Comparison of ENCODE assay signal across 8 cellular contexts in the genomic region with DNA sequence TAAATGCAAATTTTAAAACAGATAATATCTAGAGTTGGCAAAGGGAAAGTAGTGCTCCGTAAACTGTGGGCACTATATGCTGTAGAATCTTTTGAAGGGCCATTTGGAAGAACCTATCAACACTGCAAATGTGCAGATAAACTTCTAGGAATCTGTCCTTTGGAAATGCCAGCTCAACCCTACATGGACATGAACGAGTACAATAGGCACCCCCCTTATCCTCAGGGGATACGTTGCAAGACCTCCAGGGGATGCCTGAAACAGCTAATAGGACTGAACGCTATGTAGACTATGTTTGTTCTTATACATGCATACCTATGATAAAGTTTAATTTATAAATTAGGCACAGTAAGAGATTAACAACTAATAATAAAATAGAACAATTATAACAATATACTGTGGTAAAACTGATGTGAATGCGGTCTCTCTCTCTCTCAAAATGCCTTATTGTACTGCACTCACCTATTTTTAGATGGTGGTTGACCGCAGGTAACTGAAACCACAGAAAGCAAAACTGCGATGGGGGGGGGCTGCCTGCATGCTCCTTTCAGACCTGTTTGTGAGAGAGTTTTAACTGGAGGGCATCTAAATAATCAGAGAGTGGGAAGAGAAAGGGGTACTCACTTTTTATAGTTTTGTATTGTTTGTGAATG. TPM values are rescaled to one million over a fixed set of nuclear protein-coding genes. Genes with fewer than 3 reads are reported as not detected.
DNase-seq lines count a peak whose midpoint lies in the region; ATAC-seq, FAIRE-seq and TF ChIP-seq lines count a peak whose summit lies in the region.
"Not testable (repeated sequence)": the region's sequence is repeated elsewhere in the genome, so short reads cannot be mapped to it uniquely, and the experiment has no call there.

No MANE protein-coding gene starts in this region.

- peaks cover 72% of the 10 kb centered on the region for H3K4me1 Mint-ChIP-seq in CD8-positive, alpha-beta T cell (ENCODE audit: low read depth)
- peaks cover 68% of the 10 kb centered on the region for H3K4me1 Mint-ChIP-seq in activated B cell treated with CpG ODN at 0.5 μM for 24 hours

- in situ Hi-C loops in HepG2 (cut with HindIII; ENCODE audit: extremely low pct_ligation_motif_present, low pct_unique_long_range_greater_than_20kb), result not testable (repeated sequence)

- TF ChIP-seq POLR2A in HepG2 (IDR thresholded peaks at IDR 0.05; ENCODE audit: insufficient read depth in 1 of 2, low read depth in 2 of 2, low read length in 2 of 2), result not testable (repeated sequence)

- peak; percentile 30 for ATAC-seq in CD8-positive, alpha-beta T cell
- ATAC-seq in HG03135 (IDR thresholded peaks at IDR 0.05; ENCODE audit: unreplicated experiment) (peak; percentile 43), activated B cell treated with CpG ODN at 0.5 μM for 24 hours (ENCODE audit: low read depth) (peak; percentile 13)
- ATAC-seq in HepG2, result not testable (repeated sequence)

- FAIRE-seq in HepG2 (lab: Jason Lieb, UNC), result peak; percentile 44

- not testable (repeated sequence) for H2AFZ ChIP-seq in HepG2 (ENCODE audit: low read length)

- not testable (repeated sequence) for H3K79me2 ChIP-seq in HepG2 (ENCODE audit: insufficient read depth, low read length)

- not testable (repeated sequence) for H3K36me3 Mint-ChIP-seq in CD8-positive, alpha-beta T cell; activated B cell treated with CpG ODN at 0.5 μM for 24 hours (ENCODE audit: low read depth)

- BruUV-seq in HepG2 (replicated peaks; lab: Mats Ljungman, UMichigan), result not testable (repeated sequence)

- intact Hi-C loops in CD8-positive, alpha-beta T cell (cut with DNase I, micrococcal nuclease), result loop anchor here in 1 of 2 experiments (5.0 kb wide), 1 partner anchor 560 kb away; no protein-coding TSS in a partner anchor
- intact Hi-C loops in activated B cell treated with CpG ODN at 0.5 μM for 24 hours (cut with micrococcal nuclease); HepG2 (cut with micrococcal nuclease; ENCODE audit: unreplicated experiment): not testable (repeated sequence)

- H3K4me3 Mint-ChIP-seq in CD8-positive, alpha-beta T cell, result peak overlapping the region; percentile 53
- peak overlapping the region; percentile 75 for H3K4me3 Mint-ChIP-seq in activated B cell treated with CpG ODN at 0.5 μM for 24 hours

- not testable (repeated sequence) for H3K9me3 Mint-ChIP-seq in CD8-positive, alpha-beta T cell; activated B cell treated with CpG ODN at 0.5 μM for 24 hours

- not testable (repeated sequence) for H3K27ac ChIP-seq in CD8-positive, alpha-beta T cell (ENCODE audit: low read depth, low read length); HepG2 (ENCODE audit: extremely low read length, insufficient read depth, low read length)

- H3K9ac ChIP-seq in HepG2 (ENCODE audit: insufficient read depth, low read depth, low read length), result not testable (repeated sequence)

- H4K20me1 ChIP-seq in HepG2 (ENCODE audit: insufficient read depth, low read length), result not testable (repeated sequence)

- H3K4me2 ChIP-seq in HepG2 (ENCODE audit: low read depth, low read length), result not testable (repeated sequence)

- TF ChIP-seq CTCF in CD8-positive, alpha-beta T cell (IDR thresholded peaks at IDR 0.05); GM20000 (IDR thresholded peaks at IDR 0.05; ENCODE audit: extremely low read depth, missing control alignments); activated B cell treated with CpG ODN at 0.5 μM for 24 hours (IDR thresholded peaks at IDR 0.05); HepG2 (CRISPR knock-in tag; IDR thresholded peaks at IDR 0.05): not testable (repeated sequence)

- CTCF ChIA-PET in CD8-positive, alpha-beta T cell (lab: Charles Lee), result interaction anchor here (0.6 kb wide), 1 partner anchor 275 kb away, joined by 3 read pairs; the partner anchor contains the start of gene HDDC3
- CTCF ChIA-PET in activated B cell treated with CpG ODN at 0.5 μM for 24 hours (lab: Charles Lee); HepG2 (lab: Yijun Ruan, JAX; ENCODE audit: low intra/inter-chr PET ratio, low total read pairs): not testable (repeated sequence)

- H3K27me3 Mint-ChIP-seq in CD8-positive, alpha-beta T cell (ENCODE audit: low read depth), result not testable (repeated sequence)
- peaks cover 17% of the 10 kb centered on the region for H3K27me3 Mint-ChIP-seq in activated B cell treated with CpG ODN at 0.5 μM for 24 hours

- H3K36me3 ChIP-seq in CD8-positive, alpha-beta T cell (ENCODE audit: insufficient read depth, low read length); HepG2 (replicated peaks in 1 of 2; ENCODE audit: control insufficient read depth in 1 of 2, insufficient read depth in 2 of 2, low read length in 2 of 2): not testable (repeated sequence)

- not testable (repeated sequence) for TF ChIP-seq RAD21 in HepG2 (CRISPR knock-in tag; IDR thresholded peaks at IDR 0.05)

- H3K4me3 ChIP-seq in CD8-positive, alpha-beta T cell (ENCODE audit: low read depth, low read length), result peak overlapping the region; percentile 38
- H3K4me3 ChIP-seq in HepG2 (replicated peaks in 1 of 3; ENCODE audit: insufficient read depth in 1 of 3, low read depth in 2 of 3, low read length in 3 of 3), result not testable (repeated sequence)

- DNase-seq in CD8-positive, alpha-beta T cell, result peak in 6 of 7 experiments; percentile 54 to 79 (median 60)
- DNase-seq in GM20000 (ENCODE audit: low spot score) (peak; percentile 38), NCI-H2107 treated with DMSO at 0.1 percent for 48 hours (lab: John Stamatoyannopoulos, UW; ENCODE audit: unreplicated experiment) (peak; percentile 32), activated B cell treated with CpG ODN at 0.5 μM for 24 hours (peak; percentile 60), activated T-helper 1 cell treated with Interleukin-2 at 50 U/mL for 16 hours (ENCODE audit: low read depth) (peak; percentile 29)
- DNase-seq in HepG2 (ENCODE audit: low spot score), result not testable (repeated sequence)
- peak; percentile 27 to 68 for DNase-seq in stimulated activated CD8-positive, alpha-beta memory T cell treated with anti-CD3 and anti-CD28 coated beads, Interleukin-15, amount 100 ng/mL, for 4 hours (ENCODE audit: low read depth in 2 of 2)

- not testable (repeated sequence) for TF ChIP-seq EP300 in HepG2 (IDR thresholded peaks at IDR 0.05; ENCODE audit: low read depth in 2 of 2, low read length in 2 of 2); HepG2 (CRISPR knock-in tag; IDR thresholded peaks at IDR 0.05; ENCODE audit: borderline replicate concordance)

- 40% methylated on average over 7 of the region's 7 CpGs for WGBS in HepG2 (ENCODE audit: low lambda C conversion rate)

- not testable (repeated sequence) for H3K27ac Mint-ChIP-seq in CD8-positive, alpha-beta T cell
- H3K27ac Mint-ChIP-seq in activated B cell treated with CpG ODN at 0.5 μM for 24 hours, result peak overlapping the region; percentile 82

- not testable (repeated sequence) for H3K27me3 ChIP-seq in CD8-positive, alpha-beta T cell (ENCODE audit: insufficient read depth, low read length); HepG2 (ENCODE audit: control insufficient read depth in 1 of 2, insufficient read depth in 2 of 2, low read length in 2 of 2)

- H3K4me1 ChIP-seq in CD8-positive, alpha-beta T cell (ENCODE audit: insufficient read depth, low read length), result peaks cover 76% of the 10 kb centered on the region
- H3K4me1 ChIP-seq in HepG2 (ENCODE audit: insufficient read depth, low read length), result peaks cover 23% of the 10 kb centered on the region

- H3K9me3 ChIP-seq in CD8-positive, alpha-beta T cell (ENCODE audit: low read length); HepG2 (ENCODE audit: low read length): not testable (repeated sequence)

- POLR2A ChIA-PET in CD8-positive, alpha-beta T cell (lab: Charles Lee), result interaction anchor here (1.1 kb wide), 1 partner anchor 246 kb away, joined by 3 read pairs; no protein-coding TSS in a partner anchor
- POLR2A ChIA-PET in activated B cell treated with CpG ODN at 0.5 μM for 24 hours (lab: Charles Lee), result interaction anchor here (0.9 to 1.2 kb wide), 3 partner anchors 10 to 63 kb away, joined by 3 to 4 read pairs (median 3); no protein-coding TSS in a partner anchor
- POLR2A ChIA-PET in HepG2 (lab: Yijun Ruan, JAX), result not testable (repeated sequence)

RNA-seq across cellular contexts. Expression of gene BLM, which starts 59.5 kb away (rescaled TPM):
- total RNA-seq in CD8-positive, alpha-beta T cell, result 1 to 10 TPM; 2.5 to 2.6 TPM
- total RNA-seq in activated B cell treated with CpG ODN at 0.5 μM for 24 hours, result 18.2 and 23.4 TPM in 2 replicates
- total RNA-seq in HepG2 (2016; rRNA removed; fragmentation: Illumina TruSeq; extraction: Trizol), result 11.8 and 17.4 TPM in 2 replicates
- total RNA-seq in HepG2 (2016; cell fraction: cytosol; rRNA removed; fragmentation: Illumina TruSeq; extraction: Trizol; ENCODE audit: low read depth), result 2.2 and 2.6 TPM in 2 replicates
- 10.5 and 15.0 TPM in 2 replicates for total RNA-seq in HepG2 (2016; cell fraction: insoluble cytoplasmic fraction; rRNA removed; fragmentation: Illumina TruSeq; extraction: Trizol)
- total RNA-seq in HepG2 (2016; cell fraction: membrane; rRNA removed; fragmentation: Illumina TruSeq; extraction: Trizol), result 3.6 and 3.8 TPM in 2 replicates
- total RNA-seq in HepG2 (2016; cell fraction: nucleus; rRNA removed; fragmentation: Illumina TruSeq; extraction: Trizol), result 12.3 and 13.7 TPM in 2 replicates
- polyA plus RNA-seq in HepG2 (2011; rRNA removed), result 2.8 and 5.1 TPM in 2 replicates
- 1.1 and 1.5 TPM in 2 replicates for polyA plus RNA-seq in HepG2 (2011; cell fraction: cytosol; rRNA removed)
- 2.3 and 2.9 TPM in 2 replicates for polyA plus RNA-seq in HepG2 (2011; cell fraction: nucleus; rRNA removed)
- 0.87 and 4.0 TPM in 2 replicates for polyA plus RNA-seq in HepG2 (2012)
- 0.60 and 0.83 TPM in 2 replicates for polyA plus RNA-seq in HepG2 (2016; cell fraction: cytosol; fragmentation: Illumina TruSeq; extraction: Trizol; ENCODE audit: low read depth)
- polyA plus RNA-seq in HepG2 (2016; cell fraction: insoluble cytoplasmic fraction; fragmentation: Illumina TruSeq; extraction: Trizol; ENCODE audit: low read depth), result 14.9 and 15.0 TPM in 2 replicates
- 1.5 and 1.7 TPM in 2 replicates for polyA plus RNA-seq in HepG2 (2016; cell fraction: membrane; fragmentation: Illumina TruSeq; extraction: Trizol; ENCODE audit: low read depth)
- polyA plus RNA-seq in HepG2 (2016; cell fraction: nucleus; fragmentation: Illumina TruSeq; extraction: Trizol; ENCODE audit: insufficient read depth, low read depth), result 15.5 and 15.9 TPM in 2 replicates
- 4.0 and 28.3 TPM in 2 replicates for polyA minus RNA-seq in HepG2 (2011; rRNA and poly(A)+ RNA removed; ENCODE audit: low replicate concordance)
- 2.6 and 3.3 TPM in 2 replicates for polyA minus RNA-seq in HepG2 (2011; cell fraction: cytosol; rRNA and poly(A)+ RNA removed)
- polyA minus RNA-seq in HepG2 (2011; cell fraction: nucleus; rRNA and poly(A)+ RNA removed), result 4.2 and 5.9 TPM in 2 replicates
